Comparison of ENCODE assay signal across 10 cellular contexts in genomic region chr3:143825513-143825912, GRCh38. TPM values are rescaled to one million over a fixed set of nuclear protein-coding genes. Genes with fewer than 3 reads are reported as not detected.
DNase-seq lines count a peak whose midpoint lies in the region; ATAC-seq and TF ChIP-seq lines count a peak whose summit lies in the region.
"Had no signal": no experiment of that assay in that cellular context is flagged by ENCODE, and none has a peak within 500 bp of the region (broad histone marks: within the 10 kb centered on the region; RNA-seq: fewer than 3 reads in every experiment).

No MANE protein-coding gene starts in this region.

- H3K27me3 Mint-ChIP-seq in activated CD4-positive, alpha-beta T cell treated with anti-CD3 and anti-CD28 coated beads, Interleukin-2, amount 10 ng/mL, durations not matched to agents 7 days and 5 days: no peaks in the 10 kb centered on the region
- H3K27me3 Mint-ChIP-seq in T-helper 17 cell: no peaks in the 10 kb centered on the region

- no peak overlapping the region for H3K4me3 Mint-ChIP-seq in activated CD4-positive, alpha-beta T cell treated with anti-CD3 and anti-CD28 coated beads, Interleukin-2, amount 10 ng/mL, durations not matched to agents 7 days and 5 days
- peak overlapping the region; percentile 63 for H3K4me3 Mint-ChIP-seq in T-helper 17 cell

- TF ChIP-seq POLR2A in prostate gland (IDR thresholded peaks at IDR 0.05): no peak

- peak; percentile 64 for ATAC-seq in HG02759 (IDR thresholded peaks at IDR 0.05; ENCODE audit: unreplicated experiment)
- peak; percentile 92 for ATAC-seq in T-helper 17 cell

- intact Hi-C loops in prostate gland (cut with DNase I): no loop called here

- peaks cover 9% of the 10 kb centered on the region for H3K4me1 ChIP-seq in prostate gland (replicated peaks)

- no peaks in the 10 kb centered on the region for H3K27me3 ChIP-seq in prostate gland (replicated peaks; ENCODE audit: insufficient read depth)

- no peaks in the 10 kb centered on the region for H3K36me3 ChIP-seq in prostate gland

- POLR2A ChIA-PET in activated CD4-positive, alpha-beta T cell treated with anti-CD3 and anti-CD28 coated beads, Interleukin-2, amount 10 ng/mL, durations not matched to agents 7 days and 5 days (lab: Charles Lee): interaction anchor here (0.7 kb wide), 1 partner anchor 146 kb away, joined by 3 read pairs; the partner anchor contains the start of gene DIPK2A

- peak overlapping the region; percentile 88 to 90 for H3K27ac ChIP-seq in prostate gland

- WGBS in prostate gland: 56% methylated on average over 3 of the region's 3 CpGs

- peak; percentile 52 for DNase-seq in activated CD4-positive, alpha-beta T cell treated with anti-CD3 and anti-CD28 coated beads, Interleukin-2, amount 10 ng/mL, durations not matched to agents 7 days and 5 days
- DNase-seq in activated CD4-positive, alpha-beta T cell treated with anti-CD3 and anti-CD28 coated beads for 48 hours: no peak
- DNase-seq in T-helper 17 cell (no peak), prostate gland (ENCODE audit: low spot score) (no peak), NCI-H510A treated with DMSO at 0.1 percent for 48 hours (lab: John Stamatoyannopoulos, UW) (no peak), SIG-M5 treated with dmso at 0.1 percent for 504 hours (lab: John Stamatoyannopoulos, UW; ENCODE audit: unreplicated experiment) (no peak), NCI-H2107 (lab: John Stamatoyannopoulos, UW) (no peak)
- DNase-seq: ACHN had no signal

- TF ChIP-seq CTCF in prostate gland (IDR thresholded peaks at IDR 0.05): no peak

- H3K36me3 Mint-ChIP-seq in activated CD4-positive, alpha-beta T cell treated with anti-CD3 and anti-CD28 coated beads, Interleukin-2, amount 10 ng/mL, durations not matched to agents 7 days and 5 days (ENCODE audit: low read depth): peaks cover 31% of the 10 kb centered on the region
- H3K36me3 Mint-ChIP-seq in T-helper 17 cell (ENCODE audit: low read depth): peaks cover 5% of the 10 kb centered on the region

- peaks cover 12% of the 10 kb centered on the region for H3K9me3 Mint-ChIP-seq in activated CD4-positive, alpha-beta T cell treated with anti-CD3 and anti-CD28 coated beads, Interleukin-2, amount 10 ng/mL, durations not matched to agents 7 days and 5 days

- CTCF ChIA-PET in activated CD4-positive, alpha-beta T cell treated with anti-CD3 and anti-CD28 coated beads, Interleukin-2, amount 10 ng/mL, durations not matched to agents 7 days and 5 days (lab: Charles Lee): interaction anchor here (0.6 to 0.7 kb wide), 3 partner anchors 84 to 542 kb away, joined by 3 read pairs; no protein-coding TSS in a partner anchor

- peaks cover 53% of the 10 kb centered on the region for H3K4me1 Mint-ChIP-seq in activated CD4-positive, alpha-beta T cell treated with anti-CD3 and anti-CD28 coated beads, Interleukin-2, amount 10 ng/mL, durations not matched to agents 7 days and 5 days
- H3K4me1 Mint-ChIP-seq in T-helper 17 cell: peaks cover 43% of the 10 kb centered on the region

- H3K27ac Mint-ChIP-seq in activated CD4-positive, alpha-beta T cell treated with anti-CD3 and anti-CD28 coated beads, Interleukin-2, amount 10 ng/mL, durations not matched to agents 7 days and 5 days: peak overlapping the region; percentile 79
- peak overlapping the region; percentile 8 for H3K27ac Mint-ChIP-seq in T-helper 17 cell

- H3K4me3 ChIP-seq in prostate gland: no peak overlapping the region
- H3K4me3 ChIP-seq: lung had no signal

- no peaks in the 10 kb centered on the region for H3K9me3 ChIP-seq in T-helper 17 cell (ENCODE audit: control insufficient read depth, low read length, poor library complexity, severe bottlenecking)
- H3K9me3 ChIP-seq in prostate gland: no peaks in the 10 kb centered on the region

RNA-seq across cellular contexts. Expression of gene SLC9A9, which starts 22.8 kb away (rescaled TPM):
- total RNA-seq in activated CD4-positive, alpha-beta T cell treated with anti-CD3 and anti-CD28 coated beads, Interleukin-2, amount 10 ng/mL, durations not matched to agents 7 days and 5 days: 10 to 100 TPM; 13.8 to 16.4 TPM
- 10 to 100 TPM; 25.3 to 31.8 TPM for total RNA-seq in T-helper 17 cell
- total RNA-seq in prostate gland: 10 to 100 TPM; 23.6 to 31.0 TPM
